Comparison of ENCODE assay signal across 26 cellular contexts in genomic region chr1:98328855-98329254, GRCh38.
"Had no signal": no experiment of that assay in that cellular context is flagged by ENCODE, and none has a peak within 500 bp of the region (broad histone marks: within the 10 kb centered on the region; RNA-seq: fewer than 3 reads in every experiment).

No MANE protein-coding gene starts in this region.

- H3K4me1 Mint-ChIP-seq: memory B cell, naive B cell had no signal

- H3K4me3 ChIP-seq: gastrocnemius medialis, lower lobe of right lung, ovary, psoas muscle, sigmoid colon, testis, tibial artery had no signal

- ATAC-seq: effector memory CD8-positive, alpha-beta T cell; esophagus mucosa; gastrocnemius medialis; left ventricle myocardium superior; lower lobe of right lung; psoas muscle; right cardiac atrium; stimulated activated effector memory CD8-positive, alpha-beta T cell treated with anti-CD3 and anti-CD28 coated beads, Interleukin-12 subunit alpha, Interleukin-12 subunit beta, amount 100 ng/mL, for 72 hours; stimulated activated naive CD8-positive, alpha-beta T cell treated with anti-CD3 and anti-CD28 coated beads, Interleukin-15, Interleukin-2, amounts not matched to agents 100 U/mL and 50 U/mL, for 24 hours had no signal

- H3K27me3 Mint-ChIP-seq: effector memory CD8-positive, alpha-beta T cell; memory B cell had no signal

- H3K4me1 ChIP-seq: gastrocnemius medialis, psoas muscle, sigmoid colon, testis had no signal

- H3K27me3 ChIP-seq: gastrocnemius medialis, ovary, sigmoid colon, testis, tibial artery had no signal

- H3K9me3 Mint-ChIP-seq: effector memory CD8-positive, alpha-beta T cell; memory B cell; nephron; stimulated activated effector memory CD8-positive, alpha-beta T cell treated with anti-CD3 and anti-CD28 coated beads, Interleukin-12 subunit alpha, Interleukin-12 subunit beta, amount 100 ng/mL, for 72 hours; type B pancreatic cell had no signal

- DNase-seq: cortex of kidney; effector memory CD8-positive, alpha-beta T cell; foreskin fibroblast; gastrocnemius medialis; head of caudate nucleus; left ventricle myocardium superior; lower lobe of right lung; naive B cell; nucleus accumbens; ovary; posterior cingulate gyrus; psoas muscle; sigmoid colon; stimulated activated CD4-positive, alpha-beta T cell treated with anti-CD3 and anti-CD28 coated beads, Interleukin-2, amount 100 ng/mL, for 24 hours; stimulated activated CD4-positive, alpha-beta T cell treated with anti-CD3 and anti-CD28 coated beads, Interleukin-4, amount 100 ng/mL, for 24 hours; stimulated activated naive CD8-positive, alpha-beta T cell treated with anti-CD3 and anti-CD28 coated beads, Interleukin-15, Interleukin-2, amounts not matched to agents 100 U/mL and 50 U/mL, for 24 hours; substantia nigra; testis; tibial artery had no signal

- H3K36me3 ChIP-seq: gastrocnemius medialis, lower lobe of right lung, ovary, sigmoid colon, tibial artery had no signal

- H3K9me3 ChIP-seq: gastrocnemius medialis, lower lobe of right lung, ovary, psoas muscle, sigmoid colon, testis, tibial artery had no signal

- H3K27ac Mint-ChIP-seq: effector memory CD8-positive, alpha-beta T cell; memory B cell; naive B cell; nephron; stimulated activated effector memory CD8-positive, alpha-beta T cell treated with anti-CD3 and anti-CD28 coated beads, Interleukin-12 subunit alpha, Interleukin-12 subunit beta, amount 100 ng/mL, for 72 hours; type B pancreatic cell had no signal

- H3K36me3 Mint-ChIP-seq: memory B cell; naive B cell; stimulated activated effector memory CD8-positive, alpha-beta T cell treated with anti-CD3 and anti-CD28 coated beads, Interleukin-12 subunit alpha, Interleukin-12 subunit beta, amount 100 ng/mL, for 72 hours; type B pancreatic cell had no signal

- H3K4me3 Mint-ChIP-seq: effector memory CD8-positive, alpha-beta T cell; memory B cell; naive B cell; nephron; stimulated activated effector memory CD8-positive, alpha-beta T cell treated with anti-CD3 and anti-CD28 coated beads, Interleukin-12 subunit alpha, Interleukin-12 subunit beta, amount 100 ng/mL, for 72 hours; type B pancreatic cell had no signal

- H3K27ac ChIP-seq: epithelial cell of prostate, gastrocnemius medialis, lower lobe of right lung, ovary, psoas muscle, sigmoid colon, testis had no signal
